18 cellular contexts compared by ENCODE assay signal in genomic region chr1:117860906-117861610, GRCh38.
DNase-seq lines count a peak whose midpoint lies in the region; ATAC-seq and TF ChIP-seq lines count a peak whose summit lies in the region.
"Had no signal": no experiment of that assay in that cellular context is flagged by ENCODE, and none has a peak within 500 bp of the region (broad histone marks: within the 10 kb centered on the region; RNA-seq: fewer than 3 reads in every experiment).

No MANE protein-coding gene starts in this region.

- H3K36me3 ChIP-seq in adipocyte (ENCODE audit: control insufficient read depth, insufficient read depth, low read length, severe bottlenecking): peaks cover 25% of the 10 kb centered on the region

- H3K4me1 ChIP-seq in adipocyte (ENCODE audit: control insufficient read depth, insufficient read depth, low read length): peaks cover 19% of the 10 kb centered on the region
- H3K4me1 ChIP-seq: upper lobe of right lung had no signal

- peaks cover 20% of the 10 kb centered on the region for H3K36me3 Mint-ChIP-seq in stimulated activated memory B cell treated with anti-CD40 and anti-IgM and Interleukin-4, amounts not matched to agents 10 μg/mL and 1 μg/mL and 100 μg/mL, for 72 hours

- H3K4me3 ChIP-seq in HFF-Myc (replicated peaks; ENCODE audit: low read depth, low read length) (no peak overlapping the region), adipocyte (ENCODE audit: low read length) (no peak overlapping the region)
- H3K4me3 ChIP-seq: upper lobe of right lung had no signal

- ATAC-seq in stimulated activated memory B cell treated with anti-CD40 and anti-IgM and Interleukin-4, amounts not matched to agents 10 μg/mL and 1 μg/mL and 100 μg/mL, for 72 hours: no peak
- ATAC-seq in left lobe of liver (no peak), HG03196 (IDR thresholded peaks at IDR 0.05; ENCODE audit: unreplicated experiment) (no peak)
- ATAC-seq: activated CD4-positive, CD25-positive, alpha-beta regulatory T cell treated with anti-CD3 and anti-CD28 coated beads, Interleukin-2, amount 50 U/mL, for 24 hours; stimulated activated naive CD8-positive, alpha-beta T cell treated with anti-CD3 and anti-CD28 coated beads, Interleukin-15, Interleukin-2, amounts not matched to agents 100 U/mL and 50 U/mL, for 24 hours; T-helper 17 cell; upper lobe of right lung had no signal

- DNase-seq in AG08396 (ENCODE audit: low spot score) (peak; percentile 20), HFF-Myc (ENCODE audit: extremely low read depth, low read depth) (peak; percentile 93), adipocyte (ENCODE audit: low read depth) (peak; percentile 57), iris pigment epithelial cell (ENCODE audit: low read depth) (peak; percentile 41), GOT3 (lab: John Stamatoyannopoulos, UW) (no peak), left lobe of liver (ENCODE audit: low spot score) (no peak)
- DNase-seq: ACHN; activated effector memory CD4-positive, alpha-beta T cell treated with Interleukin-2 at 50 U/mL for 16 hours; Calu3; MV-4-11; NCI-H2081 treated with DMSO at 0.1 percent for 48 hours; nephron progenitor cell; stimulated activated naive CD8-positive, alpha-beta T cell treated with anti-CD3 and anti-CD28 coated beads, Interleukin-15, Interleukin-2, amounts not matched to agents 100 U/mL and 50 U/mL, for 24 hours; T-helper 17 cell; upper lobe of right lung had no signal

- no peak overlapping the region for H3K27ac Mint-ChIP-seq in stimulated activated memory B cell treated with anti-CD40 and anti-IgM and Interleukin-4, amounts not matched to agents 10 μg/mL and 1 μg/mL and 100 μg/mL, for 72 hours
- H3K27ac Mint-ChIP-seq: nephron progenitor cell, T-helper 17 cell had no signal

- no peaks in the 10 kb centered on the region for H3K4me1 Mint-ChIP-seq in stimulated activated memory B cell treated with anti-CD40 and anti-IgM and Interleukin-4, amounts not matched to agents 10 μg/mL and 1 μg/mL and 100 μg/mL, for 72 hours
- H3K4me1 Mint-ChIP-seq: nephron progenitor cell, T-helper 17 cell had no signal

- H3K9me3 Mint-ChIP-seq in stimulated activated memory B cell treated with anti-CD40 and anti-IgM and Interleukin-4, amounts not matched to agents 10 μg/mL and 1 μg/mL and 100 μg/mL, for 72 hours: no peaks in the 10 kb centered on the region

- H3K4me3 Mint-ChIP-seq in stimulated activated memory B cell treated with anti-CD40 and anti-IgM and Interleukin-4, amounts not matched to agents 10 μg/mL and 1 μg/mL and 100 μg/mL, for 72 hours: no peak overlapping the region
- H3K4me3 Mint-ChIP-seq: nephron progenitor cell, T-helper 17 cell had no signal

- H3K9me3 ChIP-seq in adipocyte (ENCODE audit: control insufficient read depth, low read length): peaks cover 2% of the 10 kb centered on the region
- H3K9me3 ChIP-seq: upper lobe of right lung had no signal

- no peak for TF ChIP-seq CTCF in HFF-Myc (IDR thresholded peaks at IDR 0.05; ENCODE audit: low read depth, low read length, missing control alignments)

- no peak overlapping the region for H3K9ac ChIP-seq in adipocyte (ENCODE audit: low read length)

- H3K27me3 ChIP-seq in adipocyte (replicated peaks; ENCODE audit: control insufficient read depth, insufficient read depth, low read length): no peaks in the 10 kb centered on the region
- H3K27me3 ChIP-seq: upper lobe of right lung had no signal

- H3K27me3 Mint-ChIP-seq in stimulated activated memory B cell treated with anti-CD40 and anti-IgM and Interleukin-4, amounts not matched to agents 10 μg/mL and 1 μg/mL and 100 μg/mL, for 72 hours: no peaks in the 10 kb centered on the region
- H3K27me3 Mint-ChIP-seq: T-helper 17 cell had no signal

Comparison
In these comparisons a context has a peak if more than half of its experiments do, and no peak if none do; other contexts are left out.
1. DNase-seq: peak in AG08396 (single experiment), HFF-Myc (single experiment), adipocyte (single experiment) and iris pigment epithelial cell (single experiment); none in GOT3 (single experiment) and left lobe of liver (single experiment).